Comparison of ENCODE assay signal across 32 cellular contexts in genomic region chr10:75095631-75096030, GRCh38.
"Had no signal": no experiment of that assay in that cellular context is flagged by ENCODE, and none has a peak within 500 bp of the region (broad histone marks: within the 10 kb centered on the region; RNA-seq: fewer than 3 reads in every experiment).

No MANE protein-coding gene starts in this region.

- H3K9me3 ChIP-seq: adrenal gland, body of pancreas, breast epithelium had no signal

- DNase-seq: activated B cell treated with CpG ODN at 0.5 μM for 24 hours; activated CD4-positive, alpha-beta memory T cell treated with anti-CD3 and anti-CD28 coated beads for 36 hours; activated CD4-positive, alpha-beta T cell treated with anti-CD3 and anti-CD28 coated beads for 4 hours; activated CD4-positive, alpha-beta T cell treated with anti-CD3 and anti-CD28 coated beads, Interleukin-2, amount 10 ng/mL, durations not matched to agents 24 days and 14 days; activated CD4-positive, alpha-beta T cell treated with anti-CD3 and anti-CD28 coated beads, Interleukin-2, amount 50 U/mL, for 1 hour; activated CD4-positive, alpha-beta T cell treated with anti-CD3 and anti-CD28 coated beads, Interleukin-2, amount 50 U/mL, for 4 hours; activated CD4-positive, CD25-positive, alpha-beta regulatory T cell treated with anti-CD3 and anti-CD28 coated beads, Interleukin-2, amount 50 U/mL, for 72 hours; activated CD8-positive, alpha-beta memory T cell treated with anti-CD3 and anti-CD28 coated beads, Interleukin-2, amount 50 U/mL, for 4 hours; activated CD8-positive, alpha-beta T cell treated with anti-CD3 and anti-CD28 coated beads for 36 hours; activated effector memory CD4-positive, alpha-beta T cell treated with anti-CD3 and anti-CD28 coated beads, Interleukin-2, amount 50 U/mL, for 16 hours; activated gamma-delta T cell treated with Interleukin-2 at 50 U/mL for 16 hours; activated naive CD4-positive, alpha-beta T cell; activated naive CD4-positive, alpha-beta T cell treated with anti-CD3 and anti-CD28 coated beads for 36 hours; activated naive CD4-positive, alpha-beta T cell treated with anti-CD3 and anti-CD28 coated beads, Interleukin-2, amount 50 U/mL, for 16 hours; activated naive CD8-positive, alpha-beta T cell treated with anti-CD3 and anti-CD28 coated beads for 36 hours; activated T-cell treated with anti-CD3 and anti-CD28 coated beads for 4 hours; activated T-cell treated with anti-CD3 and anti-CD28 coated beads, Interleukin-2, amount 50 U/mL, for 1 hour; activated T-cell treated with anti-CD3 and anti-CD28 coated beads, Interleukin-2, amount 50 U/mL, for 4 hours; activated T-cell treated with anti-CD3 and anti-CD28 coated beads, Interleukin-2, amount 50 U/mL, for 72 hours; adrenal gland; amniotic stem cell; body of pancreas; brain microvascular endothelial cell; caudate nucleus; cerebellar nuclear complex; T-helper 1 cell; T-helper 2 cell; T-helper 9 cell had no signal

- H3K4me1 ChIP-seq: adrenal gland, breast epithelium had no signal

- H3K4me3 ChIP-seq: adrenal gland, body of pancreas, breast epithelium had no signal

- ATAC-seq: activated CD8-positive, alpha-beta T cell treated with anti-CD3 and anti-CD28 coated beads for 36 hours; activated naive CD4-positive, alpha-beta T cell treated with anti-CD3 and anti-CD28 coated beads, Interleukin-2, amount 50 U/mL, for 72 hours; activated T-cell treated with anti-CD3 and anti-CD28 coated beads, Interleukin-2, amount 50 U/mL, for 4 hours; activated T-cell treated with anti-CD3 and anti-CD28 coated beads, Interleukin-2, amount 50 U/mL, for 72 hours; activated T-helper 17 cell treated with anti-CD3 and anti-CD28 coated beads, Interleukin-2, amount 50 U/mL, for 72 hours; body of pancreas had no signal

- H3K36me3 ChIP-seq: adrenal gland, brain microvascular endothelial cell, breast epithelium had no signal

- H3K27ac ChIP-seq: adrenal gland, body of pancreas, brain microvascular endothelial cell, breast epithelium, VCaP had no signal

- H3K27me3 ChIP-seq: adrenal gland, body of pancreas, brain microvascular endothelial cell, breast epithelium had no signal
